ENCODE assay signal across 8 cellular contexts in genomic region chr14:20606190-20606901, GRCh38. TPM values are rescaled to one million over a fixed set of nuclear protein-coding genes. Genes with fewer than 3 reads are reported as not detected.
DNase-seq lines count a peak whose midpoint lies in the region; ATAC-seq and TF ChIP-seq lines count a peak whose summit lies in the region.

No MANE protein-coding gene starts in this region.

- no peaks in the 10 kb centered on the region for H4K20me1 ChIP-seq in neural progenitor cell (ENCODE audit: low read depth)

- H3K27me3 ChIP-seq in neural progenitor cell, result peaks cover 12% of the 10 kb centered on the region

- no peaks in the 10 kb centered on the region for H3K4me1 Mint-ChIP-seq in neural progenitor cell

- no peak overlapping the region for H3K4me3 ChIP-seq in neural progenitor cell

- H3K36me3 Mint-ChIP-seq in neural progenitor cell, result no peaks in the 10 kb centered on the region

- TF ChIP-seq CTCF in neural progenitor cell (IDR thresholded peaks at IDR 0.05), result peak; percentile 77

- H3K4me2 ChIP-seq in neural progenitor cell, result no peak overlapping the region

- H3F3A ChIP-seq in neural progenitor cell (ENCODE audit: low read depth), result no peaks in the 10 kb centered on the region

- H3K9ac ChIP-seq in neural progenitor cell, result no peak overlapping the region

- H3K36me3 ChIP-seq in neural progenitor cell, result no peaks in the 10 kb centered on the region

- H3K27ac Mint-ChIP-seq in neural progenitor cell, result no peak overlapping the region

- H3K27me3 Mint-ChIP-seq in neural progenitor cell (ENCODE audit: insufficient read depth, low read depth), result peaks cover 3% of the 10 kb centered on the region

- H3K79me2 ChIP-seq in neural progenitor cell (ENCODE audit: low read depth), result no peaks in the 10 kb centered on the region

- H3K27ac ChIP-seq in neural progenitor cell, result no peak overlapping the region

- no peaks in the 10 kb centered on the region for H3K9me3 Mint-ChIP-seq in neural progenitor cell

- H3K9me3 ChIP-seq in neural progenitor cell (ENCODE audit: low read depth), result no peaks in the 10 kb centered on the region

- no peaks in the 10 kb centered on the region for H3K4me1 ChIP-seq in neural progenitor cell

- ATAC-seq in GM21515 (IDR thresholded peaks at IDR 0.05; ENCODE audit: unreplicated experiment), result no peak

- H2AFZ ChIP-seq in neural progenitor cell (replicated peaks), result peak overlapping the region; percentile 19

- DNase-seq in ELR (ENCODE audit: low read depth) (peak; percentile 56), M059J (ENCODE audit: low read depth) (peak; percentile 47), cerebellar cortex (ENCODE audit: low spot score) (peak; percentile 52), neural progenitor cell (ENCODE audit: low spot score) (peak; percentile 78), NCI-H146 treated with DMSO at 0.1 percent for 48 hours (lab: John Stamatoyannopoulos, UW; ENCODE audit: unreplicated experiment) (no peak), NCI-H128 (lab: John Stamatoyannopoulos, UW; ENCODE audit: unreplicated experiment) (no peak)
- DNase-seq in stimulated activated CD4-positive, alpha-beta T cell treated with anti-CD3 and anti-CD28 coated beads, Interleukin-4, amount 100 ng/mL, for 24 hours, result no peak

- no peak overlapping the region for H3K4me3 Mint-ChIP-seq in neural progenitor cell

RNA-seq across cellular contexts. Expression of gene RNASE12, which starts 15.2 kb away (rescaled TPM):
- not detected in 2 replicates for total RNA-seq in M059J (2014; rRNA removed; shearing (Covaris generic))
- total RNA-seq in neural progenitor cell (ENCODE audit: low replicate concordance), result not detected in 2 replicates

RNA-seq across cellular contexts. Expression of gene RNASE11, which starts 18.5 kb away (rescaled TPM):
- total RNA-seq in M059J (2014; rRNA removed; shearing (Covaris generic)), result not detected in 2 replicates
- total RNA-seq in neural progenitor cell (ENCODE audit: low replicate concordance), result not detected in 2 replicates

RNA-seq across cellular contexts. Expression of gene OR6S1, which starts 35.1 kb away (rescaled TPM):
- total RNA-seq in M059J (2014; rRNA removed; shearing (Covaris generic)), result not detected in 2 replicates
- not detected in 2 replicates for total RNA-seq in neural progenitor cell (ENCODE audit: low replicate concordance)

RNA-seq across cellular contexts. Expression of gene RNASE9, which starts 45.5 kb away (rescaled TPM):
- not detected in 2 replicates for total RNA-seq in M059J (2014; rRNA removed; shearing (Covaris generic))
- not detected in 2 replicates for total RNA-seq in neural progenitor cell (ENCODE audit: low replicate concordance)

Comparison
In these comparisons a context has a peak if more than half of its experiments do, and no peak if none do; other contexts are left out.
1. DNase-seq: peak in ELR (single experiment), M059J (single experiment), cerebellar cortex (single experiment) and neural progenitor cell (single experiment); none in stimulated activated CD4-positive, alpha-beta T cell treated with anti-CD3 and anti-CD28 coated beads, Interleukin-4, amount 100 ng/mL, for 24 hours (single experiment), NCI-H146 treated with DMSO at 0.1 percent for 48 hours (single experiment) and NCI-H128 (single experiment).